ENCODE assay signal across 8 cellular contexts in genomic region chr18:41745166-41746049, GRCh38.
A peak's percentile ranks its signal among the peaks of the same experiment; 100 is the strongest.
DNase-seq lines count a peak whose midpoint lies in the region; ATAC-seq and TF ChIP-seq lines count a peak whose summit lies in the region.

No MANE protein-coding gene starts in this region.

- peak; percentile 52 for TF ChIP-seq CTCF in GM12873 (IDR thresholded peaks at IDR 0.05; ENCODE audit: insufficient read depth, low read depth, low read length, missing control alignments)
- TF ChIP-seq CTCF in tibial artery (IDR thresholded peaks at IDR 0.05) = peak; percentile 44 to 49

- no peaks in the 10 kb centered on the region for H3K9me3 ChIP-seq in tibial artery

- no peak overlapping the region for H3K27ac ChIP-seq in tibial artery

- DNase-seq in A172 (ENCODE audit: low spot score) = peak; percentile 60
- DNase-seq in NCI-H446 (lab: John Stamatoyannopoulos, UW) = peak; percentile 56 to 77
- DNase-seq in amniotic stem cell (lab: John Stamatoyannopoulos, UW) = peak; percentile 28
- DNase-seq in inferior parietal cortex (ENCODE audit: extremely low spot score) = peak; percentile 59
- no peak for DNase-seq in tibial artery

- intact Hi-C loops in tibial artery (cut with DNase I; ENCODE audit: low total_unique reads) = loop anchor here (10.0 kb wide), 1 partner anchor 811 kb away; no protein-coding TSS in a partner anchor

- no peaks in the 10 kb centered on the region for H3K27me3 ChIP-seq in tibial artery

- no peaks in the 10 kb centered on the region for H3K36me3 ChIP-seq in tibial artery

- peak; percentile 81 for ATAC-seq in HG03460 (IDR thresholded peaks at IDR 0.05; ENCODE audit: unreplicated experiment)
- ATAC-seq in HG03108 (IDR thresholded peaks at IDR 0.05; ENCODE audit: unreplicated experiment) = no peak

- H3K4me3 ChIP-seq in tibial artery = no peak overlapping the region

- H3K4me1 ChIP-seq in tibial artery = peaks cover 0 to 8% (median 2%) of the 10 kb centered on the region in 4 donors

Comparison
In these comparisons a context has a peak if more than half of its experiments do, and no peak if none do; other contexts are left out.
1. DNase-seq: peak in A172 (single experiment), NCI-H446 (2 of 2), amniotic stem cell (single experiment) and inferior parietal cortex (single experiment); none in tibial artery (0 of 2).